8 cellular contexts compared by ENCODE assay signal in genomic region chr16:11094075-11094593, GRCh38.
DNase-seq lines count a peak whose midpoint lies in the region; ATAC-seq lines count a peak whose summit lies in the region.

No MANE protein-coding gene starts in this region.

- DNase-seq in CD4-positive, CD25-positive, alpha-beta regulatory T cell: peak in 1 of 3 donors; percentile 87
- DNase-seq in HPDE6-E6E7 (ENCODE audit: extremely low spot score) (peak; percentile 78), immature natural killer cell (peak in 1 of 3 donors; percentile 12), NCI-H2081 (lab: John Stamatoyannopoulos, UW) (no peak)
- peak; percentile 46 to 66 for DNase-seq in activated CD4-positive, alpha-beta T cell treated with anti-CD3 and anti-CD28 coated beads, Interleukin-2, amount 50 U/mL, for 4 hours
- peak; percentile 63 for DNase-seq in stimulated activated naive CD4-positive, alpha-beta T cell treated with Interleukin-2 at 50 U/mL for 16 hours (lab: John Stamatoyannopoulos, UW)

- H3K4me3 ChIP-seq in CD4-positive, CD25-positive, alpha-beta regulatory T cell (ENCODE audit: low read depth, low read length): peak overlapping the region; percentile 21

- no peaks in the 10 kb centered on the region for H3K27me3 ChIP-seq in CD4-positive, CD25-positive, alpha-beta regulatory T cell (ENCODE audit: control insufficient read depth, insufficient read depth, low read length)

- H3K27ac Mint-ChIP-seq in CD4-positive, CD25-positive, alpha-beta regulatory T cell: peak overlapping the region; percentile 90 to 97 (median 95)
- peak overlapping the region in 5 of 6 donors; percentile 0 to 56 (median 46) for H3K27ac Mint-ChIP-seq in immature natural killer cell

- ATAC-seq in CD4-positive, CD25-positive, alpha-beta regulatory T cell (ENCODE audit: low read depth in 2 of 2): peak; percentile 47 to 60
- peak; percentile 81 for ATAC-seq in GM19452 (IDR thresholded peaks at IDR 0.05; ENCODE audit: unreplicated experiment)
- no peak for ATAC-seq in HG03025 (IDR thresholded peaks at IDR 0.05; ENCODE audit: low FRiP score, unreplicated experiment)

- peak overlapping the region; percentile 7 to 78 (median 62) for H3K4me3 Mint-ChIP-seq in CD4-positive, CD25-positive, alpha-beta regulatory T cell
- H3K4me3 Mint-ChIP-seq in immature natural killer cell: peak overlapping the region in 1 of 5 donors; percentile 5

- H3K9me3 ChIP-seq in CD4-positive, CD25-positive, alpha-beta regulatory T cell (ENCODE audit: control insufficient read depth in 2 of 2, low read length in 2 of 2): no peaks in the 10 kb centered on the region

- peaks cover 33% of the 10 kb centered on the region for H3K4me1 ChIP-seq in CD4-positive, CD25-positive, alpha-beta regulatory T cell (ENCODE audit: control insufficient read depth, insufficient read depth, low read length, poor library complexity, severe bottlenecking)

- peaks cover 20% of the 10 kb centered on the region for H3K36me3 Mint-ChIP-seq in CD4-positive, CD25-positive, alpha-beta regulatory T cell
- peaks cover 0 to under 1% (median 0%) of the 10 kb centered on the region in 3 donors for H3K36me3 Mint-ChIP-seq in immature natural killer cell

- peaks cover 2% of the 10 kb centered on the region for H3K36me3 ChIP-seq in CD4-positive, CD25-positive, alpha-beta regulatory T cell (ENCODE audit: control insufficient read depth, insufficient read depth, low read length)

- H3K9me3 Mint-ChIP-seq in CD4-positive, CD25-positive, alpha-beta regulatory T cell: no peaks in the 10 kb centered on the region
- no peaks in the 10 kb centered on the region for H3K9me3 Mint-ChIP-seq in immature natural killer cell

- peaks cover 17 to 47% (median 34%) of the 10 kb centered on the region in 4 donors for H3K4me1 Mint-ChIP-seq in CD4-positive, CD25-positive, alpha-beta regulatory T cell
- peaks cover 22 to 23% of the 10 kb centered on the region in 2 donors for H3K4me1 Mint-ChIP-seq in immature natural killer cell

- H3K27me3 Mint-ChIP-seq in CD4-positive, CD25-positive, alpha-beta regulatory T cell: no peaks in the 10 kb centered on the region
- peaks cover 0 to 3% (median 3%) of the 10 kb centered on the region in 3 donors for H3K27me3 Mint-ChIP-seq in immature natural killer cell (ENCODE audit: low read depth in 3 of 3)

- H3K27ac ChIP-seq in CD4-positive, CD25-positive, alpha-beta regulatory T cell (ENCODE audit: insufficient read depth, low read length, poor library complexity, severe bottlenecking): peak overlapping the region; percentile 64

Comparison
In these comparisons a context has a peak if more than half of its experiments do, and no peak if none do; other contexts are left out.
1. DNase-seq: peak in HPDE6-E6E7 (single experiment), activated CD4-positive, alpha-beta T cell treated with anti-CD3 and anti-CD28 coated beads, Interleukin-2, amount 50 U/mL, for 4 hours (2 of 2) and stimulated activated naive CD4-positive, alpha-beta T cell treated with Interleukin-2 at 50 U/mL for 16 hours (single experiment); none in NCI-H2081 (0 of 2).